Comparison of ENCODE assay signal across 21 cellular contexts in genomic region chr20:61884571-61885389, GRCh38.
"Had no signal": no experiment of that assay in that cellular context is flagged by ENCODE, and none has a peak within 500 bp of the region (broad histone marks: within the 10 kb centered on the region; RNA-seq: fewer than 3 reads in every experiment).

No MANE protein-coding gene starts in this region.

- H3K9me3 ChIP-seq: esophagus muscularis mucosa, gastrocnemius medialis, heart right ventricle, neutrophil, psoas muscle, suprapubic skin, thyroid gland had no signal

- H3K27ac ChIP-seq: esophagus muscularis mucosa, gastrocnemius medialis, heart right ventricle, neutrophil, psoas muscle, suprapubic skin, thyroid gland had no signal

- H3K4me1 ChIP-seq: esophagus muscularis mucosa, gastrocnemius medialis, heart right ventricle, psoas muscle, suprapubic skin, thyroid gland had no signal

- H3K27me3 ChIP-seq: thyroid gland had no signal

- H3K4me3 ChIP-seq: esophagus muscularis mucosa, gastrocnemius medialis, heart right ventricle, psoas muscle, suprapubic skin, thyroid gland had no signal

- DNase-seq: effector memory CD4-positive, alpha-beta T cell; gastrocnemius medialis; heart right ventricle; hypothalamus; kidney glomerular epithelial cell; mammary epithelial cell; nephron progenitor cell; psoas muscle; retina; small intestine; stimulated activated CD4-positive, alpha-beta T cell treated with anti-CD3 and anti-CD28 coated beads, Interleukin-12 subunit alpha, Interleukin-12 subunit beta, amount 100 ng/mL, for 4 hours; stimulated activated CD4-positive, alpha-beta T cell treated with anti-CD3 and anti-CD28 coated beads, Interleukin-2, amount 100 ng/mL, for 48 hours; stimulated activated naive CD4-positive, alpha-beta T cell treated with Interleukin-2 at 50 U/mL for 16 hours; thyroid gland had no signal

- ATAC-seq: gastrocnemius medialis; heart right ventricle; left lobe of liver; naive thymus-derived CD4-positive, alpha-beta T cell; psoas muscle had no signal

- H3K36me3 ChIP-seq: esophagus muscularis mucosa, gastrocnemius medialis, heart right ventricle, neutrophil, suprapubic skin, thyroid gland had no signal

- FAIRE-seq: endometrium, islet of Langerhans, small intestine had no signal
